22 cellular contexts compared by ENCODE assay signal in the genomic region with DNA sequence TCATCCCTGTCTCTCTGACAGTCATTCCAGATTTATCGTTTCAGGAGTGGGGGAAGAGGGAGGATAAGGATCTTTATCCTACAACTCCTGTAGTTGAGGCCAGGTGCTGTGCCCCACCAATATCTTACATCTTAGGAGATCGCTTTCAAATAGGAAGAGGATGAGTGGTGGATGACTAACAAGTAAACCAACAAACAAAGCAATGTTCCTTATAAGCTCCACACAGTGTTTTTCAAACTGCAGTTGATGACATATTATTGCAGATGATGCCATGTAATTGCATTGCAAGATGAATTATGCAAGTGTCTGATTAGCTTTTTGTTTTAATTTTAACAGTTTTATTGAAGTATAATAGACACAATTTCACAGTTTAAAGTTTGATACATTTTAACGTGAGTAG.
"Had no signal": no experiment of that assay in that cellular context is flagged by ENCODE, and none has a peak within 500 bp of the region (broad histone marks: within the 10 kb centered on the region; RNA-seq: fewer than 3 reads in every experiment).

No MANE protein-coding gene starts in this region.

- H3K27ac Mint-ChIP-seq: activated naive CD4-positive, alpha-beta T cell treated with anti-CD3 and anti-CD28 coated beads, Interleukin-2, amount 10 ng/mL, durations not matched to agents 7 days and 5 days; activated naive CD8-positive, alpha-beta T cell treated with anti-CD3 and anti-CD28 coated beads, Interleukin-2, amount 50 U/mL, for 24 hours; immature natural killer cell; natural killer cell had no signal

- H3K27me3 Mint-ChIP-seq: activated naive CD4-positive, alpha-beta T cell treated with anti-CD3 and anti-CD28 coated beads, Interleukin-2, amount 10 ng/mL, durations not matched to agents 7 days and 5 days; activated naive CD8-positive, alpha-beta T cell treated with anti-CD3 and anti-CD28 coated beads, Interleukin-2, amount 50 U/mL, for 24 hours had no signal

- FAIRE-seq: small intestine had no signal

- H3K36me3 Mint-ChIP-seq: activated naive CD4-positive, alpha-beta T cell treated with anti-CD3 and anti-CD28 coated beads, Interleukin-2, amount 10 ng/mL, durations not matched to agents 7 days and 5 days; immature natural killer cell; natural killer cell had no signal

- H3K9me3 ChIP-seq: gastrocnemius medialis, ovary, psoas muscle, stomach, vagina had no signal

- H3K4me3 ChIP-seq: dorsolateral prefrontal cortex, gastrocnemius medialis, ovary, psoas muscle, stomach, vagina had no signal

- H3K36me3 ChIP-seq: gastrocnemius medialis, ovary, stomach, vagina had no signal

- H3K4me1 ChIP-seq: gastrocnemius medialis, psoas muscle, stomach, vagina had no signal

- H3K27me3 ChIP-seq: gastrocnemius medialis, ovary, stomach, vagina had no signal

- ATAC-seq: activated naive CD8-positive, alpha-beta T cell treated with anti-CD3 and anti-CD28 coated beads, Interleukin-2, amount 50 U/mL, for 24 hours; gastrocnemius medialis; natural killer cell; psoas muscle; right cardiac atrium had no signal

- H3K4me3 Mint-ChIP-seq: activated naive CD4-positive, alpha-beta T cell treated with anti-CD3 and anti-CD28 coated beads, Interleukin-2, amount 10 ng/mL, durations not matched to agents 7 days and 5 days; activated naive CD8-positive, alpha-beta T cell treated with anti-CD3 and anti-CD28 coated beads, Interleukin-2, amount 50 U/mL, for 24 hours; immature natural killer cell; natural killer cell had no signal

- H3K4me1 Mint-ChIP-seq: activated naive CD4-positive, alpha-beta T cell treated with anti-CD3 and anti-CD28 coated beads, Interleukin-2, amount 10 ng/mL, durations not matched to agents 7 days and 5 days; activated naive CD8-positive, alpha-beta T cell treated with anti-CD3 and anti-CD28 coated beads, Interleukin-2, amount 50 U/mL, for 24 hours; immature natural killer cell; natural killer cell had no signal

- H3K9me3 Mint-ChIP-seq: activated naive CD4-positive, alpha-beta T cell treated with anti-CD3 and anti-CD28 coated beads, Interleukin-2, amount 10 ng/mL, durations not matched to agents 7 days and 5 days; activated naive CD8-positive, alpha-beta T cell treated with anti-CD3 and anti-CD28 coated beads, Interleukin-2, amount 50 U/mL, for 24 hours; immature natural killer cell; natural killer cell had no signal

- H3K27ac ChIP-seq: dorsolateral prefrontal cortex, gastrocnemius medialis, ovary, psoas muscle, stomach, vagina, VCaP had no signal

- DNase-seq: activated CD4-positive, alpha-beta T cell treated with anti-CD3 and anti-CD28 coated beads, Interleukin-2, amount 50 U/mL, for 1 hour; activated CD4-positive, CD25-positive, alpha-beta regulatory T cell treated with anti-CD3 and anti-CD28 coated beads, Interleukin-2, amount 50 U/mL, for 72 hours; activated CD8-positive, alpha-beta memory T cell treated with anti-CD3 and anti-CD28 coated beads, Interleukin-2, amount 50 U/mL, for 4 hours; activated effector memory CD4-positive, alpha-beta T cell treated with Interleukin-2 at 50 U/mL for 16 hours; activated naive CD4-positive, alpha-beta T cell treated with anti-CD3 and anti-CD28 coated beads, Interleukin-2, amount 10 ng/mL, durations not matched to agents 7 days and 5 days; activated naive CD8-positive, alpha-beta T cell treated with anti-CD3 and anti-CD28 coated beads, Interleukin-2, amount 50 U/mL, for 24 hours; activated T-cell treated with anti-CD3 and anti-CD28 coated beads, Interleukin-2, amount 50 U/mL, for 48 hours; aorta; dorsolateral prefrontal cortex; gastrocnemius medialis; head of caudate nucleus; immature natural killer cell; natural killer cell; ovary; psoas muscle; right cardiac atrium; small intestine; stimulated activated CD4-positive, alpha-beta T cell treated with anti-CD3 and anti-CD28 coated beads, Interleukin-15, amount 100 ng/mL, for 24 hours; stimulated activated CD4-positive, alpha-beta T cell treated with anti-CD3 and anti-CD28 coated beads, Interleukin-2, amount 100 ng/mL, for 48 hours; stomach had no signal
